8 cellular contexts compared by ENCODE assay signal in the genomic region with DNA sequence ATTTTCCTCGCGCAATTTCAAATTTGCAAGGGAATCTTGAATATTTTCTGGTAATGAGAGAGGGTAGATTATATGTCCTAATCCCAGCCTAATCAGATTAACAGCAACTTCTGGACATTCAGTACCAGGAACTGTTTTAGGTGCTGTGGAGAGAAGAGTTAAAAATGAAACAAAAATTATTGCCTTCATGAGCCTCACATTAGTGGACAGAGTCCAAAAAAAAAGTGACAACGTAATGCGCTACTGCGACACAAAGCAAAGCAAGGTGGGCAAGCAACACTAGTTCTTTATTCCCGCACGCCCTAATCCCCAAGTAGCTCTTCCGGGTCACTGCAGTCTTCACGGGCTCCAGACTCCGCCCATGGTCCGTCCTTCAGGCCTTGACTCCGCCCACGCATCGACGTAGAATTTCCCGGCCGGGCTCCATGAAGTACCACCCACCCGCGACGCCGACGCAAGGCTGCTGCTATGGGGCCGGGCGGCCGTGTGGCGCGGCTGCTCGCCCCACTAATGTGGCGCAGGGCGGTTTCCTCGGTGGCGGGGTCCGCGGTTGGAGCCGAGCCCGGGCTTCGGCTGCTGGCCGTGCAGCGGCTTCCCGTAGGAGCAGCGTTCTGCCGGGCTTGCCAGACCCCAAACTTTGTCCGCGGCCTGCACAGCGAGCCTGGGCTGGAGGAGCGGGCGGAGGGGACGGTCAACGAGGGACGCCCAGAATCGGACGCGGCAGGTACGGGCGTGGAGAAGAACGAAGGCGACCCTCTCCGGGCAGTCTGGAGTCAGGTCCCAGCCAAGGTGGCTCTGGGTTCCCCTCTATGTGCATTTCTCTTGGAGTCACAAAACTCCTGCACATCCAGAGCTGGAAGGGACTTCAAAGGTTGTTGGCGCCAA. TPM values are rescaled to one million over a fixed set of nuclear protein-coding genes. Genes with fewer than 3 reads are reported as not detected.
DNase-seq lines count a peak whose midpoint lies in the region; ATAC-seq, FAIRE-seq and TF ChIP-seq lines count a peak whose summit lies in the region.

A gene (plus strand): TSS at position 455 of the 885 bp plus-strand sequence. CDS start 14 bp downstream, at position 469.

- no peak for TF ChIP-seq CTCF in astrocyte of the cerebellum (IDR thresholded peaks at IDR 0.05; ENCODE audit: low read depth, low read length, missing control alignments)

- H3K4me1 ChIP-seq in rectal smooth muscle tissue (ENCODE audit: control insufficient read depth, insufficient read depth, low read length) = peaks cover 11% of the 10 kb centered on the region
- peaks cover 0 to 2% of the 10 kb centered on the region in 2 donors for H3K4me1 ChIP-seq in aorta (ENCODE audit: control insufficient read depth in 1 of 2, insufficient read depth in 2 of 2, low read length in 2 of 2)

- intact Hi-C loops in aorta (cut with DNase I) = loop anchor here in 1 of 2 donors (5.0 kb wide), 1 partner anchor 233 kb away; a partner anchor contains a TSS

- in situ Hi-C loops in astrocyte of the cerebellum (cut with HindIII; ENCODE audit: low sequenced_read_pairs) = no loop called here

- DNase-seq in GM18507 (ENCODE audit: extremely low spot score, insufficient read length, low read depth) (peak; percentile 88), NCI-H2029 treated with DMSO at 0.1 percent for 48 hours (lab: John Stamatoyannopoulos, UW) (peak; percentile 84), T-helper 9 cell (peak; percentile 95), astrocyte of the cerebellum (ENCODE audit: low read depth) (peak; percentile 88), hepatic stellate cell (ENCODE audit: low spot score) (peak; percentile 91), aorta (peak; percentile 98 to 99)

- no peaks in the 10 kb centered on the region for H3K9me3 ChIP-seq in aorta (ENCODE audit: control insufficient read depth, low read length)

- H3K4me3 ChIP-seq in astrocyte of the cerebellum (ENCODE audit: low read depth, low read length) (peak within 1 kb of the TSS; percentile 85), rectal smooth muscle tissue (ENCODE audit: low read length) (peak within 1 kb of the TSS; percentile 98), aorta (ENCODE audit: low read length in 2 of 2) (peak within 1 kb of the TSS; percentile 73 to 98)

- H3K9ac ChIP-seq in rectal smooth muscle tissue (ENCODE audit: low read length) = peak within 1 kb of the TSS; percentile 82

- peak; percentile 92 for FAIRE-seq in GM18507 (lab: Jason Lieb, UNC)

- ATAC-seq in HG02981 (IDR thresholded peaks at IDR 0.05; ENCODE audit: unreplicated experiment) = peak; percentile 99
- ATAC-seq in aorta (ENCODE audit: low FRiP score) = peak; percentile 100

- H3K27ac ChIP-seq in rectal smooth muscle tissue (ENCODE audit: low read depth, low read length) (peak within 1 kb of the TSS; percentile 81), aorta (ENCODE audit: low read depth in 1 of 2, low read length in 2 of 2) (peak within 1 kb of the TSS; percentile 73 to 91)

- H3K36me3 ChIP-seq in rectal smooth muscle tissue (ENCODE audit: control insufficient read depth, insufficient read depth, low read length) = no peaks in the 10 kb centered on the region
- no peaks in the 10 kb centered on the region for H3K36me3 ChIP-seq in aorta (ENCODE audit: control insufficient read depth in 1 of 2, insufficient read depth in 2 of 2, low read length in 1 of 2)

- H3K27me3 ChIP-seq in rectal smooth muscle tissue (ENCODE audit: control insufficient read depth, insufficient read depth, low read length) (no peaks in the 10 kb centered on the region), aorta (ENCODE audit: control insufficient read depth in 1 of 2, insufficient read depth in 2 of 2, low read length in 1 of 2) (no peaks in the 10 kb centered on the region)

- WGBS in aorta, 2 donors = 1 to 3% methylated on average over 59 of the region's 59 CpGs

RNA-seq across cellular contexts. Expression of the gene that starts here (rescaled TPM):
- total RNA-seq in aorta = 10 to 100 TPM; 32.1 to 43.4 TPM
- 10 to 100 TPM; 26.4 to 41.5 TPM for polyA plus RNA-seq in aorta

Comparison
In these comparisons a context has a peak if more than half of its experiments do, and no peak if none do; other contexts are left out.
1. Peak in every context shown above with its lines: DNase-seq, ATAC-seq, H3K4me3 ChIP-seq and H3K27ac ChIP-seq.